In the genomic region with DNA sequence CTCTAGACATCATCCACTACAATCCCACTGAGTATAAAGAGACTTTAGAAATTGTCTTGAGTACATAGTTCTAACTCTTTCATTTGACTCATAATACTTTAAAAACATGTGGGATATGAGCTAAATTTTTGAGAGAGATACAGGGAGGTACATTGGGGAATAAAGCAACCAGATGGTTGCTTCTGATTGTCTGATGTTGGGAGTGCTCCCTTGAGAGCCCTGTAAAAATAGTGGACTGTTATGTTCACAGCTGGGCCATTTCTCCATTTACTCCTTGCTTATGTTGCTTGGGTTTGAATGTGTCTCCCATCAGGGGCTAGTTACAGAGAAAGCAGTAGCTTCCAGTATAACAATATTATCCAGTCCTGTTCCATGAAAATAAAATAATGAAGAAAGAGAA, we compare ENCODE assay signal across 29 cellular contexts.
"Had no signal": no experiment of that assay in that cellular context is flagged by ENCODE, and none has a peak within 500 bp of the region (broad histone marks: within the 10 kb centered on the region; RNA-seq: fewer than 3 reads in every experiment).

No MANE protein-coding gene starts in this region.

- DNase-seq: effector CD8-positive, alpha-beta T cell; endodermal cell; foreskin fibroblast; gastrocnemius medialis; heart left ventricle; kidney; mesenchymal stem cell; mucosa of descending colon; naive B cell; pancreas; right lobe of liver; stimulated activated CD4-positive, alpha-beta T cell treated with anti-CD3 and anti-CD28 coated beads, Interleukin-12 subunit alpha, Interleukin-12 subunit beta, amount 100 ng/mL, for 4 hours; stimulated activated CD4-positive, alpha-beta T cell treated with anti-CD3 and anti-CD28 coated beads, Interleukin-1b, Interleukin-23, amount 100 ng/mL, for 48 hours; stimulated activated CD4-positive, alpha-beta T cell treated with anti-CD3 and anti-CD28 coated beads, Interleukin-4, amount 100 ng/mL, for 1 hour; stimulated activated CD8-positive, alpha-beta memory T cell treated with anti-CD3 and anti-CD28 coated beads, Interleukin-4, amount 100 ng/mL, for 48 hours; stimulated activated naive CD4-positive, alpha-beta T cell treated with Interleukin-2 at 50 U/mL for 16 hours; stomach; tibial artery had no signal

- H3K4me3 ChIP-seq: gastrocnemius medialis, heart left ventricle, hepatocyte, mucosa of descending colon, pancreas, right lobe of liver, smooth muscle cell, stomach, tibial artery had no signal

- H3K36me3 ChIP-seq: gastrocnemius medialis had no signal

- H3K9me3 Mint-ChIP-seq: dendritic cell treated with granulocyte-macrophage colony-stimulating factor and Interleukin-4, amounts not matched to agents 40 ng/mL and 50 ng/mL, for 4 days; endodermal cell; naive B cell; natural killer cell treated with Interleukin-12 subunit alpha and Interleukin-12 subunit beta and Interleukin-15 and Interleukin-18, amount 100 ng/mL, for 72 hours; neural crest cell; type B pancreatic cell had no signal

- H3K4me2 ChIP-seq: hepatocyte, smooth muscle cell had no signal

- H3K4me1 Mint-ChIP-seq: mesothelial cell of epicardium had no signal

- H3K9me3 ChIP-seq: gastrocnemius medialis, heart left ventricle, mucosa of descending colon, neutrophil, pancreas, right lobe of liver, stomach, tibial artery had no signal

- H3K27me3 Mint-ChIP-seq: dendritic cell treated with granulocyte-macrophage colony-stimulating factor and Interleukin-4, amounts not matched to agents 40 ng/mL and 50 ng/mL, for 4 days; naive B cell; natural killer cell treated with Interleukin-12 subunit alpha and Interleukin-12 subunit beta and Interleukin-15 and Interleukin-18, amount 100 ng/mL, for 72 hours; type B pancreatic cell had no signal

- H3K27me3 ChIP-seq: gastrocnemius medialis, heart left ventricle, hepatocyte, neutrophil, pancreas, right lobe of liver, stomach, tibial artery had no signal

- H3K4me1 ChIP-seq: gastrocnemius medialis, pancreas, stomach, tibial artery had no signal

- H3K27ac ChIP-seq: epithelial cell of prostate, gastrocnemius medialis, heart left ventricle, hepatocyte, neutrophil, pancreas, right lobe of liver, stomach, tibial artery had no signal

- ATAC-seq: esophagus mucosa; gastrocnemius medialis; left lobe of liver; mucosa of descending colon; natural killer cell treated with Interleukin-12 subunit alpha and Interleukin-12 subunit beta and Interleukin-15 and Interleukin-18, amount 100 ng/mL, for 72 hours; pancreas had no signal

- H3K36me3 Mint-ChIP-seq: natural killer cell treated with Interleukin-12 subunit alpha and Interleukin-12 subunit beta and Interleukin-15 and Interleukin-18, amount 100 ng/mL, for 72 hours had no signal

- H3K4me3 Mint-ChIP-seq: dendritic cell treated with granulocyte-macrophage colony-stimulating factor and Interleukin-4, amounts not matched to agents 40 ng/mL and 50 ng/mL, for 4 days; endodermal cell; mesothelial cell of epicardium; naive B cell; natural killer cell treated with Interleukin-12 subunit alpha and Interleukin-12 subunit beta and Interleukin-15 and Interleukin-18, amount 100 ng/mL, for 72 hours; neural crest cell; type B pancreatic cell had no signal

- H2AFZ ChIP-seq: hepatocyte had no signal

- H3K27ac Mint-ChIP-seq: dendritic cell treated with granulocyte-macrophage colony-stimulating factor and Interleukin-4, amounts not matched to agents 40 ng/mL and 50 ng/mL, for 4 days; endodermal cell; mesothelial cell of epicardium; naive B cell; natural killer cell treated with Interleukin-12 subunit alpha and Interleukin-12 subunit beta and Interleukin-15 and Interleukin-18, amount 100 ng/mL, for 72 hours; type B pancreatic cell had no signal
